In the genomic region with DNA sequence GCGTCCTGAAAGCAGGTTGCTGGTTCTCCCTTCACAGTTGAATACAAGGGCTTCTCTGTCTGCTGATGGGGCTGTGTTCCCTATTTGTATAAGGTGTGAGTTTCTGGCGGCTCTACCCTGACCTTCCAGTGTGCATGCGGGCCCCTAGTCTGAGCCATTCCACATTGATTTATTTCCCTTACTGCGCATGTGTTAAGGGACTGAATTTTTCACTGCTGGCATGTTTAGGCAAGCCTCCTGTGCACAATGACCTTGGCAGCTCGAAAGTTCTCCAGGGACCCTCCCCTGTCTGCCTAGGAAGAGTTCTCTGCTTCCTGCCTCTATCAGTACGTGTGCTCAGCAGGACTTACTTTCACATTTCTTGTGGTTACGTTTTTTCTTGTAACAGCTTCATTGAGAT, we compare ENCODE assay signal across 1 cellular context.
TF ChIP-seq lines count a peak whose summit lies in the region.

No MANE protein-coding gene starts in this region.

TF ChIP-seq in HepG2, 621 proteins besides CTCF, POLR2A, EP300 and RAD21 (continued from another document and continues in another):
- TF ChIP-seq, protein P1, sequence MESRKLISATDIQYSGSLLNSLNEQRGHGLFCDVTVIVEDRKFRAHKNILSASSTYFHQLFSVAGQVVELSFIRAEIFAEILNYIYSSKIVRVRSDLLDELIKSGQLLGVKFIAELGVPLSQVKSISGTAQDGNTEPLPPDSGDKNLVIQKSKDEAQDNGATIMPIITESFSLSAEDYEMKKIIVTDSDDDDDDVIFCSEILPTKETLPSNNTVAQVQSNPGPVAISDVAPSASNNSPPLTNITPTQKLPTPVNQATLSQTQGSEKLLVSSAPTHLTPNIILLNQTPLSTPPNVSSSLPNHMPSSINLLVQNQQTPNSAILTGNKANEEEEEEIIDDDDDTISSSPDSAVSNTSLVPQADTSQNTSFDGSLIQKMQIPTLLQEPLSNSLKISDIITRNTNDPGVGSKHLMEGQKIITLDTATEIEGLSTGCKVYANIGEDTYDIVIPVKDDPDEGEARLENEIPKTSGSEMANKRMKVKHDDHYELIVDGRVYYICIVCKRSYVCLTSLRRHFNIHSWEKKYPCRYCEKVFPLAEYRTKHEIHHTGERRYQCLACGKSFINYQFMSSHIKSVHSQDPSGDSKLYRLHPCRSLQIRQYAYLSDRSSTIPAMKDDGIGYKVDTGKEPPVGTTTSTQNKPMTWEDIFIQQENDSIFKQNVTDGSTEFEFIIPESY (CRISPR knock-in tag; IDR thresholded peaks at IDR 0.05): peak; percentile 52; the same call in 1 of the 2 replicates
- TF ChIP-seq SPEN (CRISPR knock-in tag; IDR thresholded peaks at IDR 0.05; ENCODE audit: low read depth): 0 out of 2 replicates have a peak, but pooled peaks have one; percentile 15
- TF ChIP-seq PPARG (CRISPR knock-in tag; conservative IDR thresholded peaks at IDR 0.05): no peak
- no peak for TF ChIP-seq FIP1L1 (IDR thresholded peaks at IDR 0.05; ENCODE audit: borderline replicate concordance, insufficient read depth, low read depth, low read length)
- no peak for TF ChIP-seq ZNF468 (CRISPR knock-in tag; IDR thresholded peaks at IDR 0.05)
- TF ChIP-seq MIXL1 (CRISPR knock-in tag; IDR thresholded peaks at IDR 0.05): no peak
- TF ChIP-seq, protein P2, sequence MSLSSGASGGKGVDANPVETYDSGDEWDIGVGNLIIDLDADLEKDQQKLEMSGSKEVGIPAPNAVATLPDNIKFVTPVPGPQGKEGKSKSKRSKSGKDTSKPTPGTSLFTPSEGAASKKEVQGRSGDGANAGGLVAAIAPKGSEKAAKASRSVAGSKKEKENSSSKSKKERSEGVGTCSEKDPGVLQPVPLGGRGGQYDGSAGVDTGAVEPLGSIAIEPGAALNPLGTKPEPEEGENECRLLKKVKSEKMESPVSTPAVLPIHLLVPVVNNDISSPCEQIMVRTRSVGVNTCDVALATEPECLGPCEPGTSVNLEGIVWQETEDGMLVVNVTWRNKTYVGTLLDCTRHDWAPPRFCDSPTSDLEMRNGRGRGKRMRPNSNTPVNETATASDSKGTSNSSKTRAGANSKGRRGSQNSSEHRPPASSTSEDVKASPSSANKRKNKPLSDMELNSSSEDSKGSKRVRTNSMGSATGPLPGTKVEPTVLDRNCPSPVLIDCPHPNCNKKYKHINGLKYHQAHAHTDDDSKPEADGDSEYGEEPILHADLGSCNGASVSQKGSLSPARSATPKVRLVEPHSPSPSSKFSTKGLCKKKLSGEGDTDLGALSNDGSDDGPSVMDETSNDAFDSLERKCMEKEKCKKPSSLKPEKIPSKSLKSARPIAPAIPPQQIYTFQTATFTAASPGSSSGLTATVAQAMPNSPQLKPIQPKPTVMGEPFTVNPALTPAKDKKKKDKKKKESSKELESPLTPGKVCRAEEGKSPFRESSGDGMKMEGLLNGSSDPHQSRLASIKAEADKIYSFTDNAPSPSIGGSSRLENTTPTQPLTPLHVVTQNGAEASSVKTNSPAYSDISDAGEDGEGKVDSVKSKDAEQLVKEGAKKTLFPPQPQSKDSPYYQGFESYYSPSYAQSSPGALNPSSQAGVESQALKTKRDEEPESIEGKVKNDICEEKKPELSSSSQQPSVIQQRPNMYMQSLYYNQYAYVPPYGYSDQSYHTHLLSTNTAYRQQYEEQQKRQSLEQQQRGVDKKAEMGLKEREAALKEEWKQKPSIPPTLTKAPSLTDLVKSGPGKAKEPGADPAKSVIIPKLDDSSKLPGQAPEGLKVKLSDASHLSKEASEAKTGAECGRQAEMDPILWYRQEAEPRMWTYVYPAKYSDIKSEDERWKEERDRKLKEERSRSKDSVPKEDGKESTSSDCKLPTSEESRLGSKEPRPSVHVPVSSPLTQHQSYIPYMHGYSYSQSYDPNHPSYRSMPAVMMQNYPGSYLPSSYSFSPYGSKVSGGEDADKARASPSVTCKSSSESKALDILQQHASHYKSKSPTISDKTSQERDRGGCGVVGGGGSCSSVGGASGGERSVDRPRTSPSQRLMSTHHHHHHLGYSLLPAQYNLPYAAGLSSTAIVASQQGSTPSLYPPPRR (CRISPR knock-in tag; IDR thresholded peaks at IDR 0.05; ENCODE audit: borderline replicate concordance): no peak
- TF ChIP-seq MZF1 (CRISPR knock-in tag; IDR thresholded peaks at IDR 0.05; ENCODE audit: borderline replicate concordance): no peak
- TF ChIP-seq ZNF10 (CRISPR knock-in tag; IDR thresholded peaks at IDR 0.05; ENCODE audit: borderline replicate concordance, low read depth): no peak
- TF ChIP-seq, protein P3, sequence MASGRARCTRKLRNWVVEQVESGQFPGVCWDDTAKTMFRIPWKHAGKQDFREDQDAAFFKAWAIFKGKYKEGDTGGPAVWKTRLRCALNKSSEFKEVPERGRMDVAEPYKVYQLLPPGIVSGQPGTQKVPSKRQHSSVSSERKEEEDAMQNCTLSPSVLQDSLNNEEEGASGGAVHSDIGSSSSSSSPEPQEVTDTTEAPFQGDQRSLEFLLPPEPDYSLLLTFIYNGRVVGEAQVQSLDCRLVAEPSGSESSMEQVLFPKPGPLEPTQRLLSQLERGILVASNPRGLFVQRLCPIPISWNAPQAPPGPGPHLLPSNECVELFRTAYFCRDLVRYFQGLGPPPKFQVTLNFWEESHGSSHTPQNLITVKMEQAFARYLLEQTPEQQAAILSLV (CRISPR knock-in tag; IDR thresholded peaks at IDR 0.05; ENCODE audit: borderline replicate concordance): no peak
- TF ChIP-seq KLF16 (CRISPR knock-in tag; IDR thresholded peaks at IDR 0.05): no peak; a peak in 1 of 4 replicates
- TF ChIP-seq, protein P4, sequence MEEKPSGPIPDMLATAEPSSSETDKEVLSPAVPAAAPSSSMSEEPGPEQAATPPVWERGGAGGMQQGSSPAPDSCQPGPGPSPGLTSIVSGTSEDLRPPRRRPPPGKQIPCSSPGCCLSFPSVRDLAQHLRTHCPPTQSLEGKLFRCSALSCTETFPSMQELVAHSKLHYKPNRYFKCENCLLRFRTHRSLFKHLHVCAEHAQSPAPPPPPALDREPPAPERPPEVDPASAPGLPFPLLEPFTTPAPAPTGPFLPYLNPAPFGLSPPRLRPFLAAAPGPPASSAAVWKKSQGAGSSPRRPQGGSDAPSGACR (CRISPR knock-in tag; IDR thresholded peaks at IDR 0.05): no peak
- no peak for TF ChIP-seq FOXP1 (IDR thresholded peaks at IDR 0.05)
- TF ChIP-seq FOXP1 (CRISPR knock-in tag; IDR thresholded peaks at IDR 0.05): no peak
- TF ChIP-seq, protein P5, sequence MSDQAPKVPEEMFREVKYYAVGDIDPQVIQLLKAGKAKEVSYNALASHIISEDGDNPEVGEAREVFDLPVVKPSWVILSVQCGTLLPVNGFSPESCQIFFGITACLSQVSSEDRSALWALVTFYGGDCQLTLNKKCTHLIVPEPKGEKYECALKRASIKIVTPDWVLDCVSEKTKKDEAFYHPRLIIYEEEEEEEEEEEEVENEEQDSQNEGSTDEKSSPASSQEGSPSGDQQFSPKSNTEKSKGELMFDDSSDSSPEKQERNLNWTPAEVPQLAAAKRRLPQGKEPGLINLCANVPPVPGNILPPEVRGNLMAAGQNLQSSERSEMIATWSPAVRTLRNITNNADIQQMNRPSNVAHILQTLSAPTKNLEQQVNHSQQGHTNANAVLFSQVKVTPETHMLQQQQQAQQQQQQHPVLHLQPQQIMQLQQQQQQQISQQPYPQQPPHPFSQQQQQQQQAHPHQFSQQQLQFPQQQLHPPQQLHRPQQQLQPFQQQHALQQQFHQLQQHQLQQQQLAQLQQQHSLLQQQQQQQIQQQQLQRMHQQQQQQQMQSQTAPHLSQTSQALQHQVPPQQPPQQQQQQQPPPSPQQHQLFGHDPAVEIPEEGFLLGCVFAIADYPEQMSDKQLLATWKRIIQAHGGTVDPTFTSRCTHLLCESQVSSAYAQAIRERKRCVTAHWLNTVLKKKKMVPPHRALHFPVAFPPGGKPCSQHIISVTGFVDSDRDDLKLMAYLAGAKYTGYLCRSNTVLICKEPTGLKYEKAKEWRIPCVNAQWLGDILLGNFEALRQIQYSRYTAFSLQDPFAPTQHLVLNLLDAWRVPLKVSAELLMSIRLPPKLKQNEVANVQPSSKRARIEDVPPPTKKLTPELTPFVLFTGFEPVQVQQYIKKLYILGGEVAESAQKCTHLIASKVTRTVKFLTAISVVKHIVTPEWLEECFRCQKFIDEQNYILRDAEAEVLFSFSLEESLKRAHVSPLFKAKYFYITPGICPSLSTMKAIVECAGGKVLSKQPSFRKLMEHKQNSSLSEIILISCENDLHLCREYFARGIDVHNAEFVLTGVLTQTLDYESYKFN (CRISPR knock-in tag; conservative IDR thresholded peaks at IDR 0.05): peak; percentile 65
- no peak for TF ChIP-seq BRF2 (CRISPR knock-in tag; IDR thresholded peaks at IDR 0.05)
- TF ChIP-seq, protein P6, sequence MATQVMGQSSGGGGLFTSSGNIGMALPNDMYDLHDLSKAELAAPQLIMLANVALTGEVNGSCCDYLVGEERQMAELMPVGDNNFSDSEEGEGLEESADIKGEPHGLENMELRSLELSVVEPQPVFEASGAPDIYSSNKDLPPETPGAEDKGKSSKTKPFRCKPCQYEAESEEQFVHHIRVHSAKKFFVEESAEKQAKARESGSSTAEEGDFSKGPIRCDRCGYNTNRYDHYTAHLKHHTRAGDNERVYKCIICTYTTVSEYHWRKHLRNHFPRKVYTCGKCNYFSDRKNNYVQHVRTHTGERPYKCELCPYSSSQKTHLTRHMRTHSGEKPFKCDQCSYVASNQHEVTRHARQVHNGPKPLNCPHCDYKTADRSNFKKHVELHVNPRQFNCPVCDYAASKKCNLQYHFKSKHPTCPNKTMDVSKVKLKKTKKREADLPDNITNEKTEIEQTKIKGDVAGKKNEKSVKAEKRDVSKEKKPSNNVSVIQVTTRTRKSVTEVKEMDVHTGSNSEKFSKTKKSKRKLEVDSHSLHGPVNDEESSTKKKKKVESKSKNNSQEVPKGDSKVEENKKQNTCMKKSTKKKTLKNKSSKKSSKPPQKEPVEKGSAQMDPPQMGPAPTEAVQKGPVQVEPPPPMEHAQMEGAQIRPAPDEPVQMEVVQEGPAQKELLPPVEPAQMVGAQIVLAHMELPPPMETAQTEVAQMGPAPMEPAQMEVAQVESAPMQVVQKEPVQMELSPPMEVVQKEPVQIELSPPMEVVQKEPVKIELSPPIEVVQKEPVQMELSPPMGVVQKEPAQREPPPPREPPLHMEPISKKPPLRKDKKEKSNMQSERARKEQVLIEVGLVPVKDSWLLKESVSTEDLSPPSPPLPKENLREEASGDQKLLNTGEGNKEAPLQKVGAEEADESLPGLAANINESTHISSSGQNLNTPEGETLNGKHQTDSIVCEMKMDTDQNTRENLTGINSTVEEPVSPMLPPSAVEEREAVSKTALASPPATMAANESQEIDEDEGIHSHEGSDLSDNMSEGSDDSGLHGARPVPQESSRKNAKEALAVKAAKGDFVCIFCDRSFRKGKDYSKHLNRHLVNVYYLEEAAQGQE (IDR thresholded peaks at IDR 0.05; ENCODE audit: borderline replicate concordance in 1 of 2, low read depth in 1 of 2, low read length in 2 of 2): no peak
- TF ChIP-seq ZNF7 (CRISPR knock-in tag; IDR thresholded peaks at IDR 0.05): no peak
- no peak for TF ChIP-seq BATF2 (CRISPR knock-in tag; IDR thresholded peaks at IDR 0.05)
- no peak for TF ChIP-seq GPBP1L1 (CRISPR knock-in tag; IDR thresholded peaks at IDR 0.05)
- TF ChIP-seq MXD4 (CRISPR knock-in tag; IDR thresholded peaks at IDR 0.05): no peak
- no peak for TF ChIP-seq ZSCAN25 (CRISPR knock-in tag; IDR thresholded peaks at IDR 0.05)
- TF ChIP-seq PHF8 (CRISPR knock-in tag; IDR thresholded peaks at IDR 0.05): no peak
- no peak for TF ChIP-seq MTA3 (CRISPR knock-in tag; IDR thresholded peaks at IDR 0.05)
- no peak for TF ChIP-seq HHEX (CRISPR knock-in tag; IDR thresholded peaks at IDR 0.05)
- no peak for TF ChIP-seq FOXM1 (CRISPR knock-in tag; IDR thresholded peaks at IDR 0.05)
- no peak for TF ChIP-seq ARID2 (CRISPR knock-in tag; IDR thresholded peaks at IDR 0.05; ENCODE audit: borderline replicate concordance)
- 0 out of 2 replicates have a peak, but pooled peaks have one; percentile 10 for TF ChIP-seq DPF2 (CRISPR knock-in tag; IDR thresholded peaks at IDR 0.05; ENCODE audit: borderline replicate concordance, low read depth)
- TF ChIP-seq KLF15 (CRISPR knock-in tag; IDR thresholded peaks at IDR 0.05; ENCODE audit: borderline replicate concordance): no peak
- no peak for TF ChIP-seq NR2F1 (CRISPR knock-in tag; IDR thresholded peaks at IDR 0.05)
- TF ChIP-seq HNRNPK (IDR thresholded peaks at IDR 0.05; ENCODE audit: low read depth, low read length, poor library complexity, severe bottlenecking): no peak
- TF ChIP-seq MBNL3 (CRISPR knock-in tag; conservative IDR thresholded peaks at IDR 0.05): no peak
- no peak for TF ChIP-seq SP2 (CRISPR knock-in tag; IDR thresholded peaks at IDR 0.05)
